In genomic region chr19:30244533-30244932, GRCh38 we compare ENCODE assay signal across 1 cellular context.
TF ChIP-seq lines count a peak whose summit lies in the region.

No MANE protein-coding gene starts in this region.

TF ChIP-seq in GM23338, 12 proteins besides CTCF, POLR2A, EP300 and RAD21 (continued from another document):
- TF ChIP-seq ZNF462 (CRISPR knock-in tag; IDR thresholded peaks at IDR 0.05) (no peak), EZH2phosphoT487 (IDR thresholded peaks at IDR 0.05; ENCODE audit: unreplicated experiment) (no peak)
